ENCODE assay signal across 8 cellular contexts in genomic region chrX:50813843-50814661, GRCh38. TPM values are rescaled to one million over a fixed set of nuclear protein-coding genes. Genes with fewer than 3 reads are reported as not detected.
DNase-seq lines count a peak whose midpoint lies in the region; ATAC-seq lines count a peak whose summit lies in the region.

A gene with protein sequence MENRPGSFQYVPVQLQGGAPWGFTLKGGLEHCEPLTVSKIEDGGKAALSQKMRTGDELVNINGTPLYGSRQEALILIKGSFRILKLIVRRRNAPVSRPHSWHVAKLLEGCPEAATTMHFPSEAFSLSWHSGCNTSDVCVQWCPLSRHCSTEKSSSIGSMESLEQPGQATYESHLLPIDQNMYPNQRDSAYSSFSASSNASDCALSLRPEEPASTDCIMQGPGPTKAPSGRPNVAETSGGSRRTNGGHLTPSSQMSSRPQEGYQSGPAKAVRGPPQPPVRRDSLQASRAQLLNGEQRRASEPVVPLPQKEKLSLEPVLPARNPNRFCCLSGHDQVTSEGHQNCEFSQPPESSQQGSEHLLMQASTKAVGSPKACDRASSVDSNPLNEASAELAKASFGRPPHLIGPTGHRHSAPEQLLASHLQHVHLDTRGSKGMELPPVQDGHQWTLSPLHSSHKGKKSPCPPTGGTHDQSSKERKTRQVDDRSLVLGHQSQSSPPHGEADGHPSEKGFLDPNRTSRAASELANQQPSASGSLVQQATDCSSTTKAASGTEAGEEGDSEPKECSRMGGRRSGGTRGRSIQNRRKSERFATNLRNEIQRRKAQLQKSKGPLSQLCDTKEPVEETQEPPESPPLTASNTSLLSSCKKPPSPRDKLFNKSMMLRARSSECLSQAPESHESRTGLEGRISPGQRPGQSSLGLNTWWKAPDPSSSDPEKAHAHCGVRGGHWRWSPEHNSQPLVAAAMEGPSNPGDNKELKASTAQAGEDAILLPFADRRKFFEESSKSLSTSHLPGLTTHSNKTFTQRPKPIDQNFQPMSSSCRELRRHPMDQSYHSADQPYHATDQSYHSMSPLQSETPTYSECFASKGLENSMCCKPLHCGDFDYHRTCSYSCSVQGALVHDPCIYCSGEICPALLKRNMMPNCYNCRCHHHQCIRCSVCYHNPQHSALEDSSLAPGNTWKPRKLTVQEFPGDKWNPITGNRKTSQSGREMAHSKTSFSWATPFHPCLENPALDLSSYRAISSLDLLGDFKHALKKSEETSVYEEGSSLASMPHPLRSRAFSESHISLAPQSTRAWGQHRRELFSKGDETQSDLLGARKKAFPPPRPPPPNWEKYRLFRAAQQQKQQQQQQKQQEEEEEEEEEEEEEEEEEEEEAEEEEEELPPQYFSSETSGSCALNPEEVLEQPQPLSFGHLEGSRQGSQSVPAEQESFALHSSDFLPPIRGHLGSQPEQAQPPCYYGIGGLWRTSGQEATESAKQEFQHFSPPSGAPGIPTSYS (N-terminal part only) (minus strand): TSS chrX:50814194. CDS start chrX:50814018, 176 bp downstream.

- intact Hi-C loops in posterior vena cava (cut with DNase I) = no loop called here

- no peak for ATAC-seq in GM18498 (IDR thresholded peaks at IDR 0.05; ENCODE audit: unreplicated experiment)
- no peak for ATAC-seq in GM19324 (IDR thresholded peaks at IDR 0.05; ENCODE audit: low FRiP score, unreplicated experiment)

- H3K4me3 ChIP-seq in H7 (ENCODE audit: insufficient read depth, low read depth, low read length) = peak within 1 kb of the TSS; percentile 75

- H3K36me3 ChIP-seq in H7 (replicated peaks; ENCODE audit: control insufficient read depth, insufficient read depth, low read length) = no peaks in the 10 kb centered on the region

- no peaks in the 10 kb centered on the region for H3K27me3 ChIP-seq in H7 (ENCODE audit: control insufficient read depth, insufficient read depth, low read length)

- DNase-seq in H7 (peak; percentile 79), anterior cingulate cortex (lab: John Stamatoyannopoulos, UW) (peak in 45 of 58 donors; percentile 0 to 79 (median 44)), hypothalamus (lab: John Stamatoyannopoulos, UW) (peak in 39 of 51 donors; percentile 1 to 79 (median 43)), posterior vena cava (ENCODE audit: low spot score) (peak; percentile 81), NCI-H526 treated with DMSO at 0.1 percent for 48 hours (lab: John Stamatoyannopoulos, UW) (no peak)
- no peak for DNase-seq in activated effector memory CD4-positive, alpha-beta T cell treated with anti-CD3 and anti-CD28 coated beads, Interleukin-2, amount 50 U/mL, for 16 hours

RNA-seq across cellular contexts. Expression of the gene that starts here (rescaled TPM):
- total RNA-seq in H7 (2014; rRNA removed; shearing (Covaris generic)) = 9.7 and 10.2 TPM in 2 replicates
- 10 to 100 TPM in 1 of 2 donors, 1 to 10 TPM in 1; 8.0 to 11.5 TPM for total RNA-seq in posterior vena cava

Comparison
In these comparisons a context has a peak if more than half of its experiments do, and no peak if none do; other contexts are left out.
1. DNase-seq: peak in H7 (single experiment), anterior cingulate cortex (45 of 58), hypothalamus (39 of 51) and posterior vena cava (single experiment); none in NCI-H526 treated with DMSO at 0.1 percent for 48 hours (single experiment) and activated effector memory CD4-positive, alpha-beta T cell treated with anti-CD3 and anti-CD28 coated beads, Interleukin-2, amount 50 U/mL, for 16 hours (single experiment).